Comparison of ENCODE assay signal across 2 cellular contexts in genomic region chr7:12725575-12726316, GRCh38.
TF ChIP-seq lines count a peak whose summit lies in the region.

No MANE protein-coding gene starts in this region.

TF ChIP-seq in K562, 482 proteins besides CTCF, POLR2A, EP300 and RAD21 (continues in another document):
- no peak for TF ChIP-seq NR4A1 (CRISPR knock-in tag; IDR thresholded peaks at IDR 0.05)
- TF ChIP-seq NR4A1 (tag; IDR thresholded peaks at IDR 0.05): no peak
- no peak for TF ChIP-seq GATAD2B (IDR thresholded peaks at IDR 0.05; ENCODE audit: borderline replicate concordance)
- TF ChIP-seq ZNF444 (CRISPR knock-in tag; IDR thresholded peaks at IDR 0.05): no peak
- no peak for TF ChIP-seq CCAR2 (IDR thresholded peaks at IDR 0.05; ENCODE audit: low read depth, low read length)
- TF ChIP-seq POLR2B (IDR thresholded peaks at IDR 0.05; ENCODE audit: low read depth, partially characterized antibody): no peak
- TF ChIP-seq ZNF384 (IDR thresholded peaks at IDR 0.05; ENCODE audit: low read depth, low read length): peak; percentile 82
- TF ChIP-seq ZNF121 (CRISPR knock-in tag; conservative IDR thresholded peaks at IDR 0.05): peak; percentile 44; the same call in 1 of the 2 replicates
- TF ChIP-seq GTF3C2 (IDR thresholded peaks at IDR 0.05; ENCODE audit: borderline replicate concordance, extremely low read depth, insufficient read length): no peak
- TF ChIP-seq, protein P1, sequence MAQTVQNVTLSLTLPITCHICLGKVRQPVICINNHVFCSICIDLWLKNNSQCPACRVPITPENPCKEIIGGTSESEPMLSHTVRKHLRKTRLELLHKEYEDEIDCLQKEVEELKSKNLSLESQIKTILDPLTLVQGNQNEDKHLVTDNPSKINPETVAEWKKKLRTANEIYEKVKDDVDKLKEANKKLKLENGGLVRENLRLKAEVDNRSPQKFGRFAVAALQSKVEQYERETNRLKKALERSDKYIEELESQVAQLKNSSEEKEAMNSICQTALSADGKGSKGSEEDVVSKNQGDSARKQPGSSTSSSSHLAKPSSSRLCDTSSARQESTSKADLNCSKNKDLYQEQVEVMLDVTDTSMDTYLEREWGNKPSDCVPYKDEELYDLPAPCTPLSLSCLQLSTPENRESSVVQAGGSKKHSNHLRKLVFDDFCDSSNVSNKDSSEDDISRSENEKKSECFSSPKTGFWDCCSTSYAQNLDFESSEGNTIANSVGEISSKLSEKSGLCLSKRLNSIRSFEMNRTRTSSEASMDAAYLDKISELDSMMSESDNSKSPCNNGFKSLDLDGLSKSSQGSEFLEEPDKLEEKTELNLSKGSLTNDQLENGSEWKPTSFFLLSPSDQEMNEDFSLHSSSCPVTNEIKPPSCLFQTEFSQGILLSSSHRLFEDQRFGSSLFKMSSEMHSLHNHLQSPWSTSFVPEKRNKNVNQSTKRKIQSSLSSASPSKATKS (CRISPR knock-in tag; IDR thresholded peaks at IDR 0.05): no peak
- TF ChIP-seq FUS (optimal IDR thresholded peaks at IDR 0.05; ENCODE audit: low read depth, low read length): no peak
- peak; percentile 76 for TF ChIP-seq DACH1 (IDR thresholded peaks at IDR 0.05; ENCODE audit: partially characterized antibody)
- no peak for TF ChIP-seq CHD4 (IDR thresholded peaks at IDR 0.05; ENCODE audit: insufficient read depth, insufficient replicate concordance, low read depth, low read length, poor library complexity, severe bottlenecking)
- peak; percentile 45; the same call in 1 of the 2 replicates for TF ChIP-seq SMAD4 (CRISPR knock-in tag; conservative IDR thresholded peaks at IDR 0.05)
- no peak for TF ChIP-seq ARID1B (IDR thresholded peaks at IDR 0.05)
- TF ChIP-seq, protein P2, sequence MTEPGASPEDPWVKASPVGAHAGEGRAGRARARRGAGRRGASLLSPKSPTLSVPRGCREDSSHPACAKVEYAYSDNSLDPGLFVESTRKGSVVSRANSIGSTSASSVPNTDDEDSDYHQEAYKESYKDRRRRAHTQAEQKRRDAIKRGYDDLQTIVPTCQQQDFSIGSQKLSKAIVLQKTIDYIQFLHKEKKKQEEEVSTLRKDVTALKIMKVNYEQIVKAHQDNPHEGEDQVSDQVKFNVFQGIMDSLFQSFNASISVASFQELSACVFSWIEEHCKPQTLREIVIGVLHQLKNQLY (CRISPR knock-in tag; conservative IDR thresholded peaks at IDR 0.05): no peak
- no peak for TF ChIP-seq KLF6 (CRISPR knock-in tag; IDR thresholded peaks at IDR 0.05; ENCODE audit: borderline replicate concordance)
- TF ChIP-seq HEY1 (CRISPR knock-in tag; IDR thresholded peaks at IDR 0.05; ENCODE audit: borderline replicate concordance): no peak
- no peak for TF ChIP-seq CREB1 (IDR thresholded peaks at IDR 0.05)
- no peak for TF ChIP-seq CREB1 (CRISPR knock-in tag; IDR thresholded peaks at IDR 0.05)
- peak; percentile 94 for TF ChIP-seq CEBPB (tag; IDR thresholded peaks at IDR 0.05)
- TF ChIP-seq ZBTB11 (CRISPR knock-in tag; IDR thresholded peaks at IDR 0.05): 0 out of 6 replicates have a peak, but pooled peaks of 1 of the 3 experiments have one; percentile 21
- TF ChIP-seq ZNF696 (CRISPR knock-in tag; conservative IDR thresholded peaks at IDR 0.05): no peak
- no peak for TF ChIP-seq CC2D1A (IDR thresholded peaks at IDR 0.05)
- no peak for TF ChIP-seq RBM14 (IDR thresholded peaks at IDR 0.05; ENCODE audit: borderline replicate concordance, insufficient read depth, low read depth, low read length)

TF ChIP-seq in H1, 55 proteins besides CTCF, POLR2A, EP300 and RAD21:
- TF ChIP-seq RXRA (IDR thresholded peaks at IDR 0.05; ENCODE audit: insufficient read depth, low read depth, low read length) (no peak), CREB1 (IDR thresholded peaks at IDR 0.05) (no peak), CTBP2 (IDR thresholded peaks at IDR 0.05; ENCODE audit: borderline replicate concordance, insufficient read depth, insufficient read length, low read length) (no peak), CEBPB (IDR thresholded peaks at IDR 0.05; ENCODE audit: low read depth, low read length) (peak; percentile 28; the same call in 1 of the 2 replicates)
- TF ChIP-seq, protein P3, sequence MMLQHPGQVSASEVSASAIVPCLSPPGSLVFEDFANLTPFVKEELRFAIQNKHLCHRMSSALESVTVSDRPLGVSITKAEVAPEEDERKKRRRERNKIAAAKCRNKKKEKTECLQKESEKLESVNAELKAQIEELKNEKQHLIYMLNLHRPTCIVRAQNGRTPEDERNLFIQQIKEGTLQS (IDR thresholded peaks at IDR 0.05; ENCODE audit: insufficient read depth, low read depth, low read length): 0 out of 2 replicates have a peak, but pooled peaks have one; percentile 12
